In genomic region chr12:48051681-48052080, GRCh38 we compare ENCODE assay signal across 22 cellular contexts. TPM values are rescaled to one million over a fixed set of nuclear protein-coding genes. Genes with fewer than 3 reads are reported as not detected.
"Had no signal": no experiment of that assay in that cellular context is flagged by ENCODE, and none has a peak within 500 bp of the region (broad histone marks: within the 10 kb centered on the region; RNA-seq: fewer than 3 reads in every experiment).

No MANE protein-coding gene starts in this region.

- H3K4me3 ChIP-seq: K562 had no signal

- H3K27ac ChIP-seq: HL-60, KMS-11, RWPE1 had no signal

- ATAC-seq: K562, SK-N-SH treated with all-trans-retinoic acid at 6 μM for 48 hours had no signal

- H3K27ac Mint-ChIP-seq: IgD-negative memory B cell had no signal

- H3K27me3 Mint-ChIP-seq: IgD-negative memory B cell had no signal

- H3K36me3 Mint-ChIP-seq: IgD-negative memory B cell had no signal

- H3K9me3 Mint-ChIP-seq: IgD-negative memory B cell had no signal

- H3K4me1 Mint-ChIP-seq: IgD-negative memory B cell had no signal

- H3K4me3 Mint-ChIP-seq: IgD-negative memory B cell had no signal

- DNase-seq: Kasumi-1, MM.1S, NCI-H1092 treated with DMSO at 0.1 percent for 48 hours, NCI-H1436, NCI-H187, NCI-H2029, NCI-H2081 treated with DMSO at 0.1 percent for 48 hours, NCI-H2171, NCI-H226, NCI-H446, NCI-H510A, NCI-H524 treated with DMSO at 0.1 percent for 48 hours, NCI-H69, NCI-H774, SHP77 had no signal

RNA-seq across cellular contexts. Expression of gene COL2A1, which starts 47.4 kb away (rescaled TPM):
- total RNA-seq: K562, M059J had no signal
- polyA plus RNA-seq: IgD-negative memory B cell had no signal
